In genomic region chr13:31223215-31223614, GRCh38 we compare ENCODE assay signal across 22 cellular contexts.
"Had no signal": no experiment of that assay in that cellular context is flagged by ENCODE, and none has a peak within 500 bp of the region (broad histone marks: within the 10 kb centered on the region; RNA-seq: fewer than 3 reads in every experiment).

No MANE protein-coding gene starts in this region.

- H3K27me3 ChIP-seq: SJCRH30 had no signal

- H3K9me3 ChIP-seq: SJCRH30 had no signal

- H3K36me3 ChIP-seq: SJCRH30 had no signal

- DNase-seq: Kasumi-1, MM.1S, NCI-H1048, NCI-H1105, NCI-H1417, NCI-H1436 treated with DMSO at 0.1 percent for 48 hours, NCI-H1694, NCI-H187 treated with DMSO at 0.1 percent for 48 hours, NCI-H2081, NCI-H2107, NCI-H2227 treated with DMSO at 0.1 percent for 48 hours, NCI-H524, NCI-H526 treated with DMSO at 0.1 percent for 48 hours, NCI-H748 treated with DMSO at 0.1 percent for 48 hours, RPMI8226, SHP77 treated with DMSO at 0.1 percent for 48 hours, SJCRH30 had no signal

- H3K27ac ChIP-seq: KMS-11, SJCRH30 had no signal

- H3K4me1 ChIP-seq: SJCRH30 had no signal

- ATAC-seq: K562, SK-N-SH treated with all-trans-retinoic acid at 6 μM for 48 hours had no signal

- FAIRE-seq: HepG2, K562, RCC 7860 had no signal

- H3K9ac ChIP-seq: KMS-11 had no signal

- H3K4me3 ChIP-seq: K562, SJCRH30 had no signal

- H3K4me2 ChIP-seq: KMS-11 had no signal
